In genomic region chr10:26507441-26507840, GRCh38 we compare ENCODE assay signal across 23 cellular contexts.
DNase-seq lines count a peak whose midpoint lies in the region; ATAC-seq lines count a peak whose summit lies in the region.
"Had no signal": no experiment of that assay in that cellular context is flagged by ENCODE, and none has a peak within 500 bp of the region (broad histone marks: within the 10 kb centered on the region; RNA-seq: fewer than 3 reads in every experiment).

No MANE protein-coding gene starts in this region.

- H3K4me1 Mint-ChIP-seq in activated T-cell treated with anti-CD3 and anti-CD28 coated beads, Interleukin-2, amount 50 U/mL, for 72 hours (ENCODE audit: low read depth): no peaks in the 10 kb centered on the region
- H3K4me1 Mint-ChIP-seq in activated T-cell treated with anti-CD3 and anti-CD28 coated beads, Interleukin-2, amount 50 U/mL, for 4 hours (ENCODE audit: low read depth): peaks cover 7% of the 10 kb centered on the region
- peaks cover 15 to 23% (median 20%) of the 10 kb centered on the region in 3 donors for H3K4me1 Mint-ChIP-seq in T-cell
- peaks cover 19 to 22% of the 10 kb centered on the region in 2 donors for H3K4me1 Mint-ChIP-seq in immature natural killer cell
- peaks cover 11 to 25% of the 10 kb centered on the region in 2 donors for H3K4me1 Mint-ChIP-seq in stimulated activated naive B cell treated with anti-CD40 and anti-IgM and Interleukin-4, amounts not matched to agents 10 μg/mL and 1 μg/mL and 100 μg/mL, for 72 hours

- H3K36me3 Mint-ChIP-seq in activated T-cell treated with anti-CD3 and anti-CD28 coated beads, Interleukin-2, amount 50 U/mL, for 72 hours (ENCODE audit: insufficient read depth in 2 of 2): peaks cover 13 to 30% of the 10 kb centered on the region in 2 donors
- H3K36me3 Mint-ChIP-seq in activated T-cell treated with anti-CD3 and anti-CD28 coated beads, Interleukin-2, amount 50 U/mL, for 4 hours (ENCODE audit: insufficient read depth): peaks cover 55% of the 10 kb centered on the region
- H3K36me3 Mint-ChIP-seq in T-cell: peaks cover 73% of the 10 kb centered on the region
- H3K36me3 Mint-ChIP-seq in immature natural killer cell: peaks cover 29 to 69% (median 31%) of the 10 kb centered on the region in 3 donors
- peaks cover 52 to 71% of the 10 kb centered on the region in 2 donors for H3K36me3 Mint-ChIP-seq in stimulated activated naive B cell treated with anti-CD40 and anti-IgM and Interleukin-4, amounts not matched to agents 10 μg/mL and 1 μg/mL and 100 μg/mL, for 72 hours

- no peak for ATAC-seq in activated T-cell treated with anti-CD3 and anti-CD28 coated beads, Interleukin-2, amount 50 U/mL, for 72 hours (replicated peaks in 1 of 2)
- ATAC-seq in activated T-cell treated with anti-CD3 and anti-CD28 coated beads, Interleukin-2, amount 50 U/mL, for 4 hours: no peak
- ATAC-seq in T-cell (replicated peaks in 1 of 4) (no peak), HG02973 (IDR thresholded peaks at IDR 0.05; ENCODE audit: unreplicated experiment) (no peak)
- ATAC-seq in stimulated activated naive B cell treated with anti-CD40 and anti-IgM and Interleukin-4, amounts not matched to agents 10 μg/mL and 1 μg/mL and 100 μg/mL, for 72 hours (replicated peaks): no peak
- ATAC-seq: Panc1 had no signal

- no peaks in the 10 kb centered on the region for H3K9me3 Mint-ChIP-seq in activated T-cell treated with anti-CD3 and anti-CD28 coated beads, Interleukin-2, amount 50 U/mL, for 72 hours
- H3K9me3 Mint-ChIP-seq in activated T-cell treated with anti-CD3 and anti-CD28 coated beads, Interleukin-2, amount 50 U/mL, for 4 hours: no peaks in the 10 kb centered on the region
- no peaks in the 10 kb centered on the region for H3K9me3 Mint-ChIP-seq in T-cell
- H3K9me3 Mint-ChIP-seq in immature natural killer cell: no peaks in the 10 kb centered on the region
- no peaks in the 10 kb centered on the region for H3K9me3 Mint-ChIP-seq in stimulated activated naive B cell treated with anti-CD40 and anti-IgM and Interleukin-4, amounts not matched to agents 10 μg/mL and 1 μg/mL and 100 μg/mL, for 72 hours
- H3K9me3 Mint-ChIP-seq: activated CD4-positive, alpha-beta memory T cell treated with anti-CD3 and anti-CD28 coated beads for 36 hours had no signal

- POLR2A ChIA-PET in T-cell (lab: Charles Lee): no interaction called here

- no peak for DNase-seq in activated T-cell treated with anti-CD3 and anti-CD28 coated beads, Interleukin-2, amount 50 U/mL, for 72 hours
- DNase-seq in activated T-cell treated with anti-CD3 and anti-CD28 coated beads, Interleukin-2, amount 50 U/mL, for 4 hours: no peak
- DNase-seq in T-cell: no peak
- DNase-seq in immature natural killer cell: no peak
- no peak for DNase-seq in stimulated activated naive B cell treated with anti-CD40 and anti-IgM and Interleukin-4, amounts not matched to agents 10 μg/mL and 1 μg/mL and 100 μg/mL, for 72 hours
- no peak for DNase-seq in SKM-1 (lab: John Stamatoyannopoulos, UW; ENCODE audit: unreplicated experiment)
- DNase-seq in hepatic stellate cell (ENCODE audit: low spot score): no peak
- DNase-seq: activated CD4-positive, alpha-beta memory T cell treated with anti-CD3 and anti-CD28 coated beads for 36 hours; activated T-cell treated with anti-CD3 and anti-CD28 coated beads, Interleukin-2, amount 50 U/mL, for 48 hours; brain microvascular endothelial cell; DMS153; KBM-7; NCI-H1436 treated with DMSO at 0.1 percent for 48 hours; NCI-H510A treated with DMSO at 0.1 percent for 48 hours; NK-92 treated with Interleukin-12 subunit alpha and Interleukin-12 subunit beta, amount 100 ng/mL, for 24 hours; SJCRH30; stimulated activated CD4-positive, alpha-beta T cell treated with anti-CD3 and anti-CD28 coated beads, Interleukin-12 subunit alpha, Interleukin-12 subunit beta, amount 100 ng/mL, for 4 hours; stimulated activated CD4-positive, alpha-beta T cell treated with anti-CD3 and anti-CD28 coated beads, Interleukin-4, amount 100 ng/mL, for 4 hours; stomach; transverse colon; WERI-Rb-1 had no signal

- CTCF ChIA-PET in T-cell (lab: Charles Lee): no interaction called here

- H3K4me3 Mint-ChIP-seq in activated T-cell treated with anti-CD3 and anti-CD28 coated beads, Interleukin-2, amount 50 U/mL, for 72 hours: no peak overlapping the region
- H3K4me3 Mint-ChIP-seq in activated T-cell treated with anti-CD3 and anti-CD28 coated beads, Interleukin-2, amount 50 U/mL, for 4 hours: no peak overlapping the region
- H3K4me3 Mint-ChIP-seq in T-cell: no peak overlapping the region
- H3K4me3 Mint-ChIP-seq in immature natural killer cell: no peak overlapping the region
- no peak overlapping the region for H3K4me3 Mint-ChIP-seq in stimulated activated naive B cell treated with anti-CD40 and anti-IgM and Interleukin-4, amounts not matched to agents 10 μg/mL and 1 μg/mL and 100 μg/mL, for 72 hours
- H3K4me3 Mint-ChIP-seq: activated CD4-positive, alpha-beta memory T cell treated with anti-CD3 and anti-CD28 coated beads for 36 hours had no signal

- peak overlapping the region; percentile 54 for H3K27ac Mint-ChIP-seq in activated T-cell treated with anti-CD3 and anti-CD28 coated beads, Interleukin-2, amount 50 U/mL, for 72 hours
- H3K27ac Mint-ChIP-seq in T-cell (peak overlapping the region; percentile 57 to 65), immature natural killer cell (peak overlapping the region; percentile 27 to 74 (median 56))
- H3K27ac Mint-ChIP-seq in stimulated activated naive B cell treated with anti-CD40 and anti-IgM and Interleukin-4, amounts not matched to agents 10 μg/mL and 1 μg/mL and 100 μg/mL, for 72 hours: peak overlapping the region; percentile 56

- H3K27me3 Mint-ChIP-seq in activated T-cell treated with anti-CD3 and anti-CD28 coated beads, Interleukin-2, amount 50 U/mL, for 72 hours (ENCODE audit: low read depth): no peaks in the 10 kb centered on the region
- H3K27me3 Mint-ChIP-seq in activated T-cell treated with anti-CD3 and anti-CD28 coated beads, Interleukin-2, amount 50 U/mL, for 4 hours (ENCODE audit: low read depth): no peaks in the 10 kb centered on the region
- H3K27me3 Mint-ChIP-seq in T-cell (no peaks in the 10 kb centered on the region), immature natural killer cell (ENCODE audit: low read depth in 3 of 3) (peaks cover 0 to 2% (median 0%) of the 10 kb centered on the region in 3 donors)
- H3K27me3 Mint-ChIP-seq in stimulated activated naive B cell treated with anti-CD40 and anti-IgM and Interleukin-4, amounts not matched to agents 10 μg/mL and 1 μg/mL and 100 μg/mL, for 72 hours: no peaks in the 10 kb centered on the region
- H3K27me3 Mint-ChIP-seq: activated CD4-positive, alpha-beta memory T cell treated with anti-CD3 and anti-CD28 coated beads for 36 hours had no signal
